In genomic region chr15:78873796-78874761, GRCh38 we compare ENCODE assay signal across 8 cellular contexts. TPM values are rescaled to one million over a fixed set of nuclear protein-coding genes. Genes with fewer than 3 reads are reported as not detected.
DNase-seq lines count a peak whose midpoint lies in the region; ATAC-seq, FAIRE-seq and TF ChIP-seq lines count a peak whose summit lies in the region.

No MANE protein-coding gene starts in this region.

- H3K36me3 Mint-ChIP-seq in activated CD8-positive, alpha-beta memory T cell treated with anti-CD3 and anti-CD28 coated beads, Interleukin-2, amount 10 ng/mL, durations not matched to agents 7 days and 5 days: peaks cover 25% of the 10 kb centered on the region

- H3K4me1 ChIP-seq in lower lobe of right lung (peaks cover 50% of the 10 kb centered on the region), subcutaneous abdominal adipose tissue (ENCODE audit: control insufficient read depth in 5 of 5, insufficient read depth in 5 of 5, low read length in 5 of 5) (peaks cover 0 to 54% (median 52%) of the 10 kb centered on the region in 5 donors)

- CTCF ChIA-PET in activated CD8-positive, alpha-beta memory T cell treated with anti-CD3 and anti-CD28 coated beads, Interleukin-2, amount 10 ng/mL, durations not matched to agents 7 days and 5 days (lab: Charles Lee): interaction anchor here (0.9 to 3.2 kb wide), 6 partner anchors 8 to 436 kb away, joined by 3 to 17 read pairs (median 4); partner anchors contain the start of gene IREB2

- peak overlapping the region; percentile 42 to 100 (median 99) for H3K9ac ChIP-seq in subcutaneous abdominal adipose tissue (ENCODE audit: low read length in 5 of 5)

- no peak for ATAC-seq in activated CD8-positive, alpha-beta memory T cell treated with anti-CD3 and anti-CD28 coated beads, Interleukin-2, amount 10 ng/mL, durations not matched to agents 7 days and 5 days
- no peak for ATAC-seq in lower lobe of right lung
- ATAC-seq in GM21737 (IDR thresholded peaks at IDR 0.05; ENCODE audit: unreplicated experiment): no peak

- TF ChIP-seq CTCF in bronchial epithelial cell (IDR thresholded peaks at IDR 0.05; ENCODE audit: insufficient read depth, low read length, severe bottlenecking) (no peak), lower lobe of right lung (IDR thresholded peaks at IDR 0.05) (no peak)

- peak overlapping the region; percentile 91 for H3K4me3 Mint-ChIP-seq in activated CD8-positive, alpha-beta memory T cell treated with anti-CD3 and anti-CD28 coated beads, Interleukin-2, amount 10 ng/mL, durations not matched to agents 7 days and 5 days

- intact Hi-C loops in lower lobe of right lung (cut with DNase I): no loop called here

- no peaks in the 10 kb centered on the region for H3K9me3 Mint-ChIP-seq in activated CD8-positive, alpha-beta memory T cell treated with anti-CD3 and anti-CD28 coated beads, Interleukin-2, amount 10 ng/mL, durations not matched to agents 7 days and 5 days (ENCODE audit: low read depth)

- H3K27me3 Mint-ChIP-seq in activated CD8-positive, alpha-beta memory T cell treated with anti-CD3 and anti-CD28 coated beads, Interleukin-2, amount 10 ng/mL, durations not matched to agents 7 days and 5 days: no peaks in the 10 kb centered on the region

- H3K36me3 ChIP-seq in bronchial epithelial cell (ENCODE audit: control insufficient read depth, insufficient read depth, low read length) (no peaks in the 10 kb centered on the region), lower lobe of right lung (no peaks in the 10 kb centered on the region), subcutaneous abdominal adipose tissue (ENCODE audit: control insufficient read depth in 5 of 5, insufficient read depth in 5 of 5, low read length in 5 of 5) (no peaks in the 10 kb centered on the region)

- H3K4me3 ChIP-seq in bronchial epithelial cell (ENCODE audit: low read depth, low read length) (peak overlapping the region; percentile 100), lower lobe of right lung (peak overlapping the region; percentile 90), subcutaneous abdominal adipose tissue (ENCODE audit: low read depth in 1 of 5, low read length in 5 of 5) (peak overlapping the region; percentile 95 to 98 (median 97))

- DNase-seq in activated CD8-positive, alpha-beta memory T cell treated with anti-CD3 and anti-CD28 coated beads, Interleukin-2, amount 10 ng/mL, durations not matched to agents 7 days and 5 days: peak; percentile 69
- no peak for DNase-seq in activated CD8-positive, alpha-beta memory T cell treated with anti-CD3 and anti-CD28 coated beads, Interleukin-2, amount 50 U/mL, for 48 hours
- DNase-seq in SK-N-DZ (ENCODE audit: low spot score) (peak; percentile 17), bronchial epithelial cell (ENCODE audit: low read depth) (no peak), lower lobe of right lung (no peak), DMS153 (lab: John Stamatoyannopoulos, UW) (no peak)

- H3K9me3 ChIP-seq in lower lobe of right lung (no peaks in the 10 kb centered on the region), subcutaneous abdominal adipose tissue (ENCODE audit: control insufficient read depth in 5 of 5, low read length in 5 of 5) (no peaks in the 10 kb centered on the region)

- H3K27ac ChIP-seq in lower lobe of right lung (peak overlapping the region; percentile 100), subcutaneous abdominal adipose tissue (ENCODE audit: low read depth, low read length) (peak overlapping the region; percentile 98)

- FAIRE-seq in bronchial epithelial cell (lab: Jason Lieb, UNC): no peak

- H3K27ac Mint-ChIP-seq in activated CD8-positive, alpha-beta memory T cell treated with anti-CD3 and anti-CD28 coated beads, Interleukin-2, amount 10 ng/mL, durations not matched to agents 7 days and 5 days: peak overlapping the region; percentile 99

- no peaks in the 10 kb centered on the region for H3K27me3 ChIP-seq in bronchial epithelial cell (ENCODE audit: control insufficient read depth, insufficient read depth, low read length)
- no peaks in the 10 kb centered on the region for H3K27me3 ChIP-seq in lower lobe of right lung (ENCODE audit: low read depth)
- H3K27me3 ChIP-seq in subcutaneous abdominal adipose tissue (ENCODE audit: control insufficient read depth in 5 of 5, insufficient read depth in 4 of 5, low read length in 5 of 5): no peaks in the 10 kb centered on the region

- H3K4me1 Mint-ChIP-seq in activated CD8-positive, alpha-beta memory T cell treated with anti-CD3 and anti-CD28 coated beads, Interleukin-2, amount 10 ng/mL, durations not matched to agents 7 days and 5 days: peaks cover 51% of the 10 kb centered on the region

RNA-seq across cellular contexts. Expression of gene MORF4L1, which starts 1.4 kb away (rescaled TPM):
- total RNA-seq in activated CD8-positive, alpha-beta memory T cell treated with anti-CD3 and anti-CD28 coated beads, Interleukin-2, amount 10 ng/mL, durations not matched to agents 7 days and 5 days: 100 to 1,000 TPM; 235 to 275 TPM
- 199 and 214 TPM in 2 replicates for polyA plus RNA-seq in SK-N-DZ (2014; cell fraction: cytosol; rRNA removed)
- polyA plus RNA-seq in SK-N-DZ (2014; cell fraction: nucleus; rRNA removed): 124 and 182 TPM in 2 replicates
- total RNA-seq in bronchial epithelial cell: 216 and 296 TPM in 2 replicates
- 289 TPM for total RNA-seq in lower lobe of right lung

Comparison
In these comparisons a context has a peak if more than half of its experiments do, and no peak if none do; other contexts are left out.
1. DNase-seq: peak in activated CD8-positive, alpha-beta memory T cell treated with anti-CD3 and anti-CD28 coated beads, Interleukin-2, amount 10 ng/mL, durations not matched to agents 7 days and 5 days (single experiment) and SK-N-DZ (single experiment); none in activated CD8-positive, alpha-beta memory T cell treated with anti-CD3 and anti-CD28 coated beads, Interleukin-2, amount 50 U/mL, for 48 hours (single experiment), bronchial epithelial cell (single experiment), lower lobe of right lung (single experiment) and DMS153 (single experiment).
2. Peak in every context shown above with its lines, with median percentiles within 50 percentile points of each other: H3K4me3 ChIP-seq.